Comparison of ENCODE assay signal across 15 cellular contexts in the genomic region with DNA sequence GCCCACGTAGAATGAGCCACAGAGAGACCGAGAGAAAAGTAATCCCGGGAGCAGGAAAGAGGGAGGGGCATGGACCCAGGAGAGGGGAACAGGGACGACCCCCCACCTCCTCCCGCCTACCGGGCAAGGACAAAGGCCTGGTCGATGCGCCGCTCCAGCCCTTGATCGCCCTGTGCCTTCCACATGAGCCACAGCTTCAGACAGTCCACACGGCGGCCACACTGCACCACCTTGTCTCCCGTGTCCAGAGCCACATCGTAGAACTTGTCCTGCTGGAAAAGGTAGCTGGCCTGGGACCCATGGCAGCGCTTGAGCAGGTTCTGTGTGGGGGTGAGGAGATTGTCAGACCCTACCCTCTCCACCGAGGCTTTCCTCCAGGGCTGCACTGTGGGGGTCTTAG. TPM values are rescaled to one million over a fixed set of nuclear protein-coding genes. Genes with fewer than 3 reads are reported as not detected.
DNase-seq lines count a peak whose midpoint lies in the region; ATAC-seq and TF ChIP-seq lines count a peak whose summit lies in the region.
"Had no signal": no experiment of that assay in that cellular context is flagged by ENCODE, and none has a peak within 500 bp of the region (broad histone marks: within the 10 kb centered on the region; RNA-seq: fewer than 3 reads in every experiment).

No MANE protein-coding gene starts in this region.

- TF ChIP-seq CTCF in C4-2B (conservative IDR thresholded peaks at IDR 0.05) (no peak), IMR-90 (conservative IDR thresholded peaks at IDR 0.05; ENCODE audit: low read depth, low read length) (no peak), neural progenitor cell (IDR thresholded peaks at IDR 0.05) (no peak), breast epithelium (IDR thresholded peaks at IDR 0.05) (no peak)

- no peak overlapping the region; a peak in 1 of 4 replicates for H4K8ac ChIP-seq in IMR-90 (ENCODE audit: low read depth in 2 of 2, low read length in 2 of 2)

- TF ChIP-seq RAD21 in IMR-90 (IDR thresholded peaks at IDR 0.05; ENCODE audit: low read length), result no peak

- DNase-seq in IMR-90 (no peak), adipocyte (ENCODE audit: low read depth) (no peak), neural progenitor cell (ENCODE audit: low spot score) (peak; percentile 15), NCI-H187 (lab: John Stamatoyannopoulos, UW) (no peak), breast epithelium (ENCODE audit: low spot score in 2 of 2) (no peak)

- H3K9me3 Mint-ChIP-seq in neural progenitor cell, result no peaks in the 10 kb centered on the region

- H3K27ac Mint-ChIP-seq in neural progenitor cell, result no peak overlapping the region

- no peak overlapping the region for H2BK5ac ChIP-seq in IMR-90 (ENCODE audit: low read depth, low read length, poor library complexity, severe bottlenecking)

- H3K56ac ChIP-seq in IMR-90 (ENCODE audit: extremely low read depth, insufficient read depth, low read length), result no peak overlapping the region

- H3K27me3 Mint-ChIP-seq in neural progenitor cell (ENCODE audit: insufficient read depth, low read depth), result peaks cover under 1% of the 10 kb centered on the region

- no peak overlapping the region for H3K4me3 Mint-ChIP-seq in neural progenitor cell

- H3K4me1 ChIP-seq in IMR-90 (ENCODE audit: control insufficient read depth, insufficient read depth, low read length), result 0 out of 2 replicates have a peak, but pooled peaks cover 1% of the 10 kb centered on the region
- peaks cover 10% of the 10 kb centered on the region for H3K4me1 ChIP-seq in adipocyte (ENCODE audit: control insufficient read depth, insufficient read depth, low read length)
- H3K4me1 ChIP-seq in neural progenitor cell, result peaks cover 4% of the 10 kb centered on the region
- no peaks in the 10 kb centered on the region for H3K4me1 ChIP-seq in breast epithelium
- H3K4me1 ChIP-seq: pancreas had no signal

- H3K36me3 ChIP-seq in IMR-90 (ENCODE audit: control insufficient read depth, insufficient read depth, low read length) (peaks cover 7% of the 10 kb centered on the region; the same call in 1 of the 2 replicates), adipocyte (ENCODE audit: control insufficient read depth, insufficient read depth, low read length, severe bottlenecking) (peaks cover 87% of the 10 kb centered on the region), neural progenitor cell (no peaks in the 10 kb centered on the region), breast epithelium (no peaks in the 10 kb centered on the region)
- H3K36me3 ChIP-seq: pancreas had no signal

- H2BK20ac ChIP-seq in IMR-90 (ENCODE audit: low read depth, low read length), result no peak overlapping the region

- H2BK15ac ChIP-seq in IMR-90 (ENCODE audit: low read depth, low read length), result no peak overlapping the region

- H3K9ac ChIP-seq in IMR-90 (ENCODE audit: low read depth, low read length) (no peak overlapping the region), adipocyte (ENCODE audit: low read length) (peak overlapping the region; percentile 28), neural progenitor cell (no peak overlapping the region)

- no peaks in the 10 kb centered on the region for H3K79me1 ChIP-seq in IMR-90 (ENCODE audit: low read depth in 1 of 2, low read length in 2 of 2)

- H3K4me1 Mint-ChIP-seq in neural progenitor cell, result peaks cover 7% of the 10 kb centered on the region

- H3K27ac ChIP-seq in C4-2B (peak overlapping the region; percentile 72), IMR-90 (ENCODE audit: insufficient read depth, low read length) (no peak overlapping the region), neural progenitor cell (no peak overlapping the region), breast epithelium (no peak overlapping the region)
- H3K27ac ChIP-seq: heart left ventricle, pancreas had no signal

- no peak overlapping the region for H3K23ac ChIP-seq in IMR-90 (ENCODE audit: low read depth, low read length)

- H3K4me2 ChIP-seq in IMR-90 (ENCODE audit: low read depth, low read length) (no peak overlapping the region), neural progenitor cell (no peak overlapping the region)

- H2AFZ ChIP-seq in IMR-90 (replicated peaks; ENCODE audit: low read length, poor library complexity), result peak overlapping the region; percentile 14
- H2AFZ ChIP-seq in neural progenitor cell (replicated peaks), result peak overlapping the region; percentile 86

- H3K27me3 ChIP-seq in IMR-90 (ENCODE audit: control insufficient read depth, insufficient read depth, low read length) (no peaks in the 10 kb centered on the region), adipocyte (replicated peaks; ENCODE audit: control insufficient read depth, insufficient read depth, low read length) (no peaks in the 10 kb centered on the region), neural progenitor cell (no peaks in the 10 kb centered on the region), breast epithelium (no peaks in the 10 kb centered on the region)
- H3K27me3 ChIP-seq: heart left ventricle, pancreas had no signal

- H2AK9ac ChIP-seq in IMR-90 (replicated peaks; ENCODE audit: low read depth, low read length, poor library complexity), result peak overlapping the region; percentile 43

- H3K36me3 Mint-ChIP-seq in neural progenitor cell, result no peaks in the 10 kb centered on the region

- POLR2A ChIA-PET in IMR-90 (lab: Charles Lee; ENCODE audit: unreplicated experiment), result interaction anchor here (0.9 kb wide), 1 partner anchor 21 kb away, joined by 3 read pairs; no protein-coding TSS in a partner anchor

- no peaks in the 10 kb centered on the region for H3K9me1 ChIP-seq in IMR-90 (ENCODE audit: insufficient read depth, low read length)

- dilution Hi-C loops in IMR-90 (cut with HindIII; ENCODE audit: low sequenced_read_pairs, unreplicated experiment), result no loop called here

- in situ Hi-C loops in IMR-90 (cut with MboI; ENCODE audit: low sequenced_read_pairs), result no loop called here

- H4K20me1 ChIP-seq in IMR-90 (ENCODE audit: insufficient read depth, low read length), result no peaks in the 10 kb centered on the region
- H4K20me1 ChIP-seq in neural progenitor cell (ENCODE audit: low read depth), result no peaks in the 10 kb centered on the region

- no peak overlapping the region for H4K91ac ChIP-seq in IMR-90 (ENCODE audit: insufficient read depth, low read depth, low read length)

- H3K9me3 ChIP-seq in IMR-90 (ENCODE audit: control insufficient read depth, insufficient read depth, low read length) (no peaks in the 10 kb centered on the region), adipocyte (ENCODE audit: control insufficient read depth, low read length) (no peaks in the 10 kb centered on the region), neural progenitor cell (ENCODE audit: low read depth) (no peaks in the 10 kb centered on the region), breast epithelium (no peaks in the 10 kb centered on the region)
- H3K9me3 ChIP-seq: heart left ventricle, pancreas had no signal

- intact Hi-C loops in IMR-90 (cut with micrococcal nuclease) (loop anchor here (1.0 to 5.0 kb wide), 3 partner anchors 30 to 137 kb away; a partner anchor contains a TSS), breast epithelium (cut with DNase I; ENCODE audit: low total_unique reads) (loop anchor here (5.0 kb wide), 1 partner anchor 52 kb away; no protein-coding TSS in a partner anchor)

- CTCF ChIA-PET in IMR-90 (lab: Yijun Ruan, JAX), result interaction anchor here (0.7 to 2.4 kb wide), 9 partner anchors 13 to 185 kb away, joined by 3 to 16 read pairs (median 4); no protein-coding TSS in a partner anchor

- no peak overlapping the region; the same call in 1 of the 2 replicates for H2AK5ac ChIP-seq in IMR-90 (ENCODE audit: low read depth, low read length)

- H3F3A ChIP-seq in neural progenitor cell (ENCODE audit: low read depth), result peaks cover 5% of the 10 kb centered on the region

- H2BK120ac ChIP-seq in IMR-90 (ENCODE audit: low read depth, low read length), result no peak overlapping the region

- no TSS peak for BruUV-seq in IMR-90 (replicated peaks; lab: Mats Ljungman, UMichigan)

- ATAC-seq in IMR-90 (ENCODE audit: low read depth), result no peak
- ATAC-seq in GM21717 (IDR thresholded peaks at IDR 0.05; ENCODE audit: unreplicated experiment), result no peak

- no peak overlapping the region for H4K5ac ChIP-seq in IMR-90 (ENCODE audit: low read depth, low read length)

- H3K4me3 ChIP-seq in IMR-90 (ENCODE audit: insufficient read depth, low read depth, low read length) (no peak overlapping the region), adipocyte (ENCODE audit: low read length) (no peak overlapping the region), neural progenitor cell (no peak overlapping the region), breast epithelium (no peak overlapping the region)
- H3K4me3 ChIP-seq: heart left ventricle, pancreas had no signal

- H3K79me2 ChIP-seq in neural progenitor cell (ENCODE audit: low read depth), result no peaks in the 10 kb centered on the region

- TF ChIP-seq POLR2A in IMR-90 (IDR thresholded peaks at IDR 0.05; ENCODE audit: low read depth, low read length), result no peak
- no peak for TF ChIP-seq POLR2A in breast epithelium (IDR thresholded peaks at IDR 0.05)

- H3K14ac ChIP-seq in IMR-90 (replicated peaks; ENCODE audit: low read depth, low read length), result no peak overlapping the region

- no peak overlapping the region for H3K4ac ChIP-seq in IMR-90 (ENCODE audit: low read depth, low read length)

- WGBS in IMR-90 (ENCODE audit: extremely low coverage in 2 of 2, insufficient read length in 1 of 2), 2 experiments, result 88% methylated on average over 7 of the region's 16 CpGs; no CpG with 5 or more reads in 1 of the 2 experiments

- H3K18ac ChIP-seq in IMR-90 (ENCODE audit: low read depth, low read length), result no peak overlapping the region

RNA-seq across cellular contexts. Expression of a gene that starts 20.5 kb away (rescaled TPM):
- 11.7 and 13.1 TPM in 2 replicates for total RNA-seq in IMR-90 (2012; rRNA removed)
- polyA plus RNA-seq in IMR-90 (2012; rRNA removed), result 7.0 and 14.0 TPM in 2 replicates
- polyA plus RNA-seq in IMR-90 (2012; cell fraction: cytosol; rRNA removed), result 3.0 and 3.9 TPM in 2 replicates
- 13.8 and 55.4 TPM in 2 replicates for polyA plus RNA-seq in IMR-90 (2012; cell fraction: nucleus; rRNA removed; ENCODE audit: low replicate concordance)
- total RNA-seq in neural progenitor cell (ENCODE audit: low replicate concordance), result 38.4 and 40.4 TPM in 2 replicates
- total RNA-seq in breast epithelium, result 10 to 100 TPM; 17.9 to 22.0 (median 19.3) TPM

RNA-seq across cellular contexts. Expression of a gene that starts 20.7 kb away (rescaled TPM):
- total RNA-seq in IMR-90 (2012; rRNA removed), result 5.0 and 5.4 TPM in 2 replicates
- polyA plus RNA-seq in IMR-90 (2012; rRNA removed), result 39.8 and 45.6 TPM in 2 replicates
- polyA plus RNA-seq in IMR-90 (2012; cell fraction: cytosol; rRNA removed), result 8.8 and 9.9 TPM in 2 replicates
- 572 and 670 TPM in 2 replicates for polyA plus RNA-seq in IMR-90 (2012; cell fraction: nucleus; rRNA removed; ENCODE audit: low replicate concordance)
- 26.9 and 33.0 TPM in 2 replicates for total RNA-seq in neural progenitor cell (ENCODE audit: low replicate concordance)
- 10 to 100 TPM; 60.2 to 74.1 (median 68.8) TPM for total RNA-seq in breast epithelium

RNA-seq across cellular contexts. Expression of a gene that starts 47.1 kb away (rescaled TPM):
- total RNA-seq in IMR-90 (2012; rRNA removed) (under 0.01 and 0.18 TPM in 2 replicates), neural progenitor cell (ENCODE audit: low replicate concordance) (0.43 TPM in 1 of 2 replicates, not detected in the other), breast epithelium (1 to 10 TPM; 1.1 to 2.9 (median 2.9) TPM)
- polyA plus RNA-seq in IMR-90 (2012; rRNA removed), result 0.44 and 0.60 TPM in 2 replicates
- 0.11 and 0.23 TPM in 2 replicates for polyA plus RNA-seq in IMR-90 (2012; cell fraction: cytosol; rRNA removed)
- 2.5 and 4.3 TPM in 2 replicates for polyA plus RNA-seq in IMR-90 (2012; cell fraction: nucleus; rRNA removed; ENCODE audit: low replicate concordance)
- total RNA-seq: cerebellum, LHCN-M2, lung microvascular endothelial cell had no signal

RNA-seq across cellular contexts. Expression of a gene that starts 56.7 kb away (rescaled TPM):
- total RNA-seq in IMR-90 (2012; rRNA removed), result under 0.01 and 0.18 TPM in 2 replicates
- 0.39 and 0.55 TPM in 2 replicates for polyA plus RNA-seq in IMR-90 (2012; rRNA removed)
- polyA plus RNA-seq in IMR-90 (2012; cell fraction: cytosol; rRNA removed), result 0.18 and 0.27 TPM in 2 replicates
- 0.52 and 1.3 TPM in 2 replicates for polyA plus RNA-seq in IMR-90 (2012; cell fraction: nucleus; rRNA removed; ENCODE audit: low replicate concordance)
- total RNA-seq in neural progenitor cell (ENCODE audit: low replicate concordance), result not detected in 2 replicates
- total RNA-seq in breast epithelium, result under 1 TPM in 2 of 3 donors, not detected in 1; 0.16 to 0.33 TPM
- total RNA-seq: G401, LHCN-M2, lung microvascular endothelial cell, myocyte had no signal
- polyA plus RNA-seq: heart left ventricle, keratinocyte had no signal
